8 cellular contexts compared by ENCODE assay signal in the genomic region with DNA sequence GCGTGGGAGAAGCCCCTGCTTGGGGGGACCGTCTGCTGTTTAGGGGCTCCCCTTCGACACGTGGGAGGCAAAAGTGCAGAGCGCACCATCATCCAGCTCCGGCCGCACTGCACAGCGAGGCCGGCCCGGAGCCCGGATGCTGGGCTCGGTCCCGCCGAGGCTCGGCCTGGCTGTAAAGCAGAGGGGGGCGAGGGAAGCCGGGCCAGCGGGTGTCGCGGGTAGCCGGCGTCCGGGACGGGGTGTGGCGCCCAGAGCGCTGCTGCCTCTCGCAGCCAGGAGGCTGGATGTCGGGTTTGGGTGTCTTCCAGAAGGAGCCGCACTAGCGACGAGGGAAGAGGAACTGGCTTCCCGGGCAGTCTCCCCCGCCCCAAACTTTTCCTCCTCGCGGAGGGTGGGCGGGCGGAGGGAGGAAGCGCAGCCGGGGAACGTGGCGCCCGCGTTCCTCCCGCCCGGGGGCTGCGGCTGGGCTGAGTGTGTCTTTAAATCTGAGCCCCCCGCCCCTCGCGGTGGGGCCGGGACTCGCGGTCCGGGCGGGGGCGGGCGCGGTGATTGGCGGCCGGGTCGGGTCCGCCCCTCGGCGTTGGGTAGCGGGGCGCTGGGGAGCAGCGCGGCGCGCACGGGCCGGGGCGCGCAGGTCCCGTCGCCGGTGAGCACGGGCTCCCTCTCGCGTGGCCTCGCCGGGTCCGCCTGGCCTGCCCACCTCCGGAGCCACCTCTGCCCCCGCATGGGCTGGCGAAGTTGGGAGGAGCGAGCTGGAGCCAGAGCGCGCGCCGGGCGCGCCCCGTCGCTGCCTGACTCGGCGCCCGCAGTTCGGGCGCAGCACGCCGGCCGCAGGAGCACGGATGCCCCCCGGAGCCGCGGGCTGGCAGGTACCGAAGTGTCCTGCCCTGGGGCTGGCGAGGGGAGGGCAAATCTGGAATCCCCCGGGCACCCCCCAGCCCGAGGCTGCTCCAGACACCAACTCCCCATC. TPM values are rescaled to one million over a fixed set of nuclear protein-coding genes. Genes with fewer than 3 reads are reported as not detected.
DNase-seq lines count a peak whose midpoint lies in the region; ATAC-seq and TF ChIP-seq lines count a peak whose summit lies in the region.

A gene (plus strand): TSS at position 577 of the 970 bp plus-strand sequence. CDS start 47,185 bp downstream, outside the sequence.

- no peaks in the 10 kb centered on the region for H3K36me3 ChIP-seq in Loucy (ENCODE audit: insufficient read depth, low read length)

- DNase-seq in GM12864 (ENCODE audit: low read depth) (no peak), dermis microvascular lymphatic vessel endothelial cell (ENCODE audit: low read depth in 2 of 2) (peak in 1 of 2 donors; percentile 61), medulla oblongata (ENCODE audit: extremely low spot score) (peak; percentile 74), COR-L47 (lab: John Stamatoyannopoulos, UW) (no peak)
- DNase-seq in activated CD4-positive, alpha-beta T cell treated with anti-CD3 and anti-CD28 coated beads for 48 hours = peak; percentile 66
- DNase-seq in stimulated activated CD8-positive, alpha-beta memory T cell treated with anti-CD3 and anti-CD28 coated beads, Interleukin-4, amount 100 ng/mL, for 4 hours (ENCODE audit: low read depth in 2 of 2, low spot score in 1 of 2) = peak; percentile 29 to 33

- no peak for ATAC-seq in HG02870 (IDR thresholded peaks at IDR 0.05; ENCODE audit: unreplicated experiment)

- TF ChIP-seq CTCF in GM12864 (IDR thresholded peaks at IDR 0.05; ENCODE audit: low read depth, low read length, missing control alignments) (no peak), Loucy (conservative IDR thresholded peaks at IDR 0.05; ENCODE audit: low read length) (no peak)

- 0 out of 2 replicates have a peak, but pooled peaks cover 9% of the 10 kb centered on the region for H3F3A ChIP-seq in Loucy (ENCODE audit: low read depth)

- peaks cover 62% of the 10 kb centered on the region for H3K4me1 ChIP-seq in Loucy (ENCODE audit: insufficient read depth, low read length, poor library complexity, severe bottlenecking)

- H3K9me2 ChIP-seq in Loucy (replicated peaks; ENCODE audit: low read depth, low read length) = no peaks in the 10 kb centered on the region

- peak within 1 kb of the TSS; percentile 77 for H3K9ac ChIP-seq in Loucy (ENCODE audit: low read depth, low read length, poor library complexity, severe bottlenecking)

- peaks cover 42% of the 10 kb centered on the region for H3K79me2 ChIP-seq in Loucy (ENCODE audit: insufficient read depth, low read length)

- H2AFZ ChIP-seq in Loucy (ENCODE audit: low read length) = peak within 1 kb of the TSS; percentile 74

- no peaks in the 10 kb centered on the region for H4K20me1 ChIP-seq in Loucy (ENCODE audit: insufficient read depth, low read length, poor library complexity, severe bottlenecking)

- H3K9me3 ChIP-seq in Loucy (ENCODE audit: insufficient read depth, low read depth, low read length) = no peaks in the 10 kb centered on the region

- H3K4me2 ChIP-seq in Loucy (ENCODE audit: low read depth, low read length, poor library complexity, severe bottlenecking) = peak within 1 kb of the TSS; percentile 80

- H3K27me3 ChIP-seq in Loucy (ENCODE audit: insufficient read depth, low read length, poor library complexity, severe bottlenecking) = no peaks in the 10 kb centered on the region

- peak within 1 kb of the TSS; percentile 57 for H3K4me3 ChIP-seq in GM12864 (ENCODE audit: low read depth, low read length)
- H3K4me3 ChIP-seq in Loucy (ENCODE audit: low read length, poor library complexity, severe bottlenecking) = peak within 1 kb of the TSS; percentile 86

RNA-seq across cellular contexts. Expression of the gene that starts here (rescaled TPM):
- 177 and 179 TPM in 2 replicates for total RNA-seq in dermis microvascular lymphatic vessel endothelial cell

Comparison
In these comparisons a context has a peak if more than half of its experiments do, and no peak if none do; other contexts are left out.
1. DNase-seq: peak in activated CD4-positive, alpha-beta T cell treated with anti-CD3 and anti-CD28 coated beads for 48 hours (single experiment), medulla oblongata (single experiment) and stimulated activated CD8-positive, alpha-beta memory T cell treated with anti-CD3 and anti-CD28 coated beads, Interleukin-4, amount 100 ng/mL, for 4 hours (2 of 2); none in GM12864 (single experiment) and COR-L47 (single experiment).